Comparison of ENCODE assay signal across 29 cellular contexts in genomic region chr11:28792856-28793255, GRCh38.
"Had no signal": no experiment of that assay in that cellular context is flagged by ENCODE, and none has a peak within 500 bp of the region (broad histone marks: within the 10 kb centered on the region; RNA-seq: fewer than 3 reads in every experiment).

No MANE protein-coding gene starts in this region.

- H3K79me2 ChIP-seq: hepatocyte had no signal

- H3K4me3 ChIP-seq: colonic mucosa, gastrocnemius medialis, hepatocyte, lower lobe of right lung, ovary, right atrium auricular region, smooth muscle cell, testis, tibial artery had no signal

- H3K4me2 ChIP-seq: hepatocyte, smooth muscle cell had no signal

- H3K4me3 Mint-ChIP-seq: dendritic cell treated with granulocyte-macrophage colony-stimulating factor and Interleukin-4, amounts not matched to agents 40 ng/mL and 50 ng/mL, for 4 days; endodermal cell; naive thymus-derived CD8-positive, alpha-beta T cell; nephron progenitor cell; stimulated activated memory B cell treated with anti-CD40 and anti-IgM and Interleukin-4, amounts not matched to agents 10 μg/mL and 1 μg/mL and 100 μg/mL, for 72 hours; type B pancreatic cell had no signal

- H3K36me3 ChIP-seq: colonic mucosa, gastrocnemius medialis, lower lobe of right lung, ovary, right atrium auricular region, tibial artery had no signal

- DNase-seq: colonic mucosa; effector CD8-positive, alpha-beta T cell; foreskin fibroblast; gastrocnemius medialis; head of caudate nucleus; kidney glomerular epithelial cell; left ventricle myocardium superior; lower lobe of right lung; nephron progenitor cell; occipital lobe; ovary; stimulated activated CD4-positive, alpha-beta T cell treated with anti-CD3 and anti-CD28 coated beads, Interleukin-2, amount 100 ng/mL, for 24 hours; stimulated activated CD4-positive, alpha-beta T cell treated with anti-CD3 and anti-CD28 coated beads, Interleukin-4, amount 100 ng/mL, for 24 hours; stimulated activated naive CD8-positive, alpha-beta T cell treated with anti-CD3 and anti-CD28 coated beads, Interleukin-15, Interleukin-2, amounts not matched to agents 100 U/mL and 50 U/mL, for 24 hours; substantia nigra; testis; tibial artery had no signal

- H3K4me1 ChIP-seq: colonic mucosa, gastrocnemius medialis, lower lobe of right lung, right atrium auricular region, testis, tibial artery had no signal

- H3K4me1 Mint-ChIP-seq: endodermal cell; naive thymus-derived CD8-positive, alpha-beta T cell; nephron progenitor cell; stimulated activated memory B cell treated with anti-CD40 and anti-IgM and Interleukin-4, amounts not matched to agents 10 μg/mL and 1 μg/mL and 100 μg/mL, for 72 hours had no signal

- H3K36me3 Mint-ChIP-seq: stimulated activated memory B cell treated with anti-CD40 and anti-IgM and Interleukin-4, amounts not matched to agents 10 μg/mL and 1 μg/mL and 100 μg/mL, for 72 hours; type B pancreatic cell had no signal

- H3K27me3 ChIP-seq: colonic mucosa, gastrocnemius medialis, hepatocyte, ovary, right atrium auricular region, testis, tibial artery had no signal

- H3K27ac Mint-ChIP-seq: dendritic cell treated with granulocyte-macrophage colony-stimulating factor and Interleukin-4, amounts not matched to agents 40 ng/mL and 50 ng/mL, for 4 days; endodermal cell; naive thymus-derived CD8-positive, alpha-beta T cell; nephron progenitor cell; stimulated activated memory B cell treated with anti-CD40 and anti-IgM and Interleukin-4, amounts not matched to agents 10 μg/mL and 1 μg/mL and 100 μg/mL, for 72 hours; type B pancreatic cell had no signal

- ATAC-seq: esophagus mucosa; gastrocnemius medialis; left ventricle myocardium superior; lower lobe of right lung; naive thymus-derived CD8-positive, alpha-beta T cell; sciatic nerve; stimulated activated memory B cell treated with anti-CD40 and anti-IgM and Interleukin-4, amounts not matched to agents 10 μg/mL and 1 μg/mL and 100 μg/mL, for 72 hours; stimulated activated naive CD8-positive, alpha-beta T cell treated with anti-CD3 and anti-CD28 coated beads, Interleukin-15, Interleukin-2, amounts not matched to agents 100 U/mL and 50 U/mL, for 24 hours had no signal

- FAIRE-seq: islet of Langerhans had no signal

- H3K9me3 ChIP-seq: colonic mucosa, gastrocnemius medialis, lower lobe of right lung, ovary, right atrium auricular region, testis had no signal

- H2AFZ ChIP-seq: hepatocyte had no signal

- H3K27me3 Mint-ChIP-seq: dendritic cell treated with granulocyte-macrophage colony-stimulating factor and Interleukin-4, amounts not matched to agents 40 ng/mL and 50 ng/mL, for 4 days; naive thymus-derived CD8-positive, alpha-beta T cell; stimulated activated memory B cell treated with anti-CD40 and anti-IgM and Interleukin-4, amounts not matched to agents 10 μg/mL and 1 μg/mL and 100 μg/mL, for 72 hours; type B pancreatic cell had no signal

- H3K27ac ChIP-seq: colonic mucosa, epithelial cell of prostate, gastrocnemius medialis, hepatocyte, lower lobe of right lung, ovary, right atrium auricular region, testis, tibial artery had no signal
